9 cellular contexts compared by ENCODE assay signal in the genomic region with DNA sequence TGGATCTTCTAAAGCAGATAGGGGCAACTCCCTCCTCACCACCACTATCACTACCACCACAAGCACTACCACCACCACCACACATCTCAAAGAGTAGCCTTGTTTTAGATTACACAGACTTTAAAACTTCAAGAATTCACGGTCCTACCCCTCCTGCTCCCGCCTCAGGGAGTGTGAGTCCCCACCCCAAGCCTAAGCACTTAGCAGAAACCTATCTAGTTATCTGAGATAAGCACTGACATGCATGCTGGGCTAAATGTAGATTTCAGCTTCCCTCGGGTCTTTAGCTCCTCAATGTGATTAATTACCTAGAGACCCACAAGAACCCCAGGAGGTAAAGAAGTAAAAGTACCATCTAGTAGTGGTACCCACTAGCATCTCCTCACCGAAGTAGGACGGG. TPM values are rescaled to one million over a fixed set of nuclear protein-coding genes. Genes with fewer than 3 reads are reported as not detected.
DNase-seq lines count a peak whose midpoint lies in the region; ATAC-seq and TF ChIP-seq lines count a peak whose summit lies in the region.
"Had no signal": no experiment of that assay in that cellular context is flagged by ENCODE, and none has a peak within 500 bp of the region (broad histone marks: within the 10 kb centered on the region; RNA-seq: fewer than 3 reads in every experiment).

No MANE protein-coding gene starts in this region.

- peak overlapping the region; percentile 76 for H3K4me3 ChIP-seq in CD8-positive, alpha-beta T cell (ENCODE audit: low read depth, low read length)
- H3K4me3 ChIP-seq in Panc1 (ENCODE audit: low read depth in 2 of 2, low read length in 2 of 2) = peak overlapping the region; percentile 65 to 91
- peak overlapping the region; percentile 68 for H3K4me3 ChIP-seq in fibroblast of pulmonary artery (replicated peaks; ENCODE audit: low read depth, low read length)
- peak overlapping the region; percentile 80 for H3K4me3 ChIP-seq in trophoblast cell (ENCODE audit: low read depth, low read length)

- no peaks in the 10 kb centered on the region for H3K27me3 Mint-ChIP-seq in CD8-positive, alpha-beta T cell (ENCODE audit: low read depth)

- H3K79me2 ChIP-seq in trophoblast cell (ENCODE audit: control insufficient read depth, insufficient read depth, low read length, poor library complexity) = peaks cover 12% of the 10 kb centered on the region

- no peaks in the 10 kb centered on the region for H3K36me3 ChIP-seq in CD8-positive, alpha-beta T cell (ENCODE audit: insufficient read depth, low read length)
- no peaks in the 10 kb centered on the region for H3K36me3 ChIP-seq in Panc1 (ENCODE audit: control insufficient read depth, insufficient read depth, low read length)
- H3K36me3 ChIP-seq in trophoblast cell (ENCODE audit: control insufficient read depth in 1 of 2, insufficient read depth in 2 of 2, low read length in 2 of 2) = no peaks in the 10 kb centered on the region

- peak overlapping the region; percentile 86 for H3K27ac Mint-ChIP-seq in CD8-positive, alpha-beta T cell

- intact Hi-C loops in CD8-positive, alpha-beta T cell (cut with DNase I, micrococcal nuclease) = loop anchor here (2.0 to 5.0 kb wide), 3 partner anchors 163 to 1163 kb away; a partner anchor contains a TSS
- intact Hi-C loops in Panc1 (cut with micrococcal nuclease; ENCODE audit: unreplicated experiment) = no loop called here

- no peaks in the 10 kb centered on the region for H3K9me3 Mint-ChIP-seq in CD8-positive, alpha-beta T cell

- CTCF ChIA-PET in CD8-positive, alpha-beta T cell (lab: Charles Lee) = no interaction called here
- CTCF ChIA-PET in Panc1 (lab: Charles Lee) = interaction anchor here (0.6 kb wide), 1 partner anchor 18 kb away, joined by 3 read pairs; no protein-coding TSS in a partner anchor

- peaks cover 15% of the 10 kb centered on the region for H3K79me1 ChIP-seq in trophoblast cell (ENCODE audit: low read length)

- H3K4me1 Mint-ChIP-seq in CD8-positive, alpha-beta T cell (ENCODE audit: low read depth) = peaks cover 15% of the 10 kb centered on the region

- peak overlapping the region; percentile 17 for H2AFZ ChIP-seq in trophoblast cell (ENCODE audit: insufficient read depth, low read length, poor library complexity)

- peaks cover 5% of the 10 kb centered on the region for H3K4me1 ChIP-seq in CD8-positive, alpha-beta T cell (ENCODE audit: insufficient read depth, low read length)
- H3K4me1 ChIP-seq in Panc1 (ENCODE audit: control insufficient read depth, insufficient read depth, low read length) = 0 out of 2 replicates have a peak, but pooled peaks cover 2% of the 10 kb centered on the region
- peaks cover 4 to 6% of the 10 kb centered on the region in 2 experiments for H3K4me1 ChIP-seq in trophoblast cell (ENCODE audit: control insufficient read depth in 1 of 2, insufficient read depth in 2 of 2, low read length in 2 of 2)

- no peak for TF ChIP-seq CTCF in CD8-positive, alpha-beta T cell (IDR thresholded peaks at IDR 0.05)
- TF ChIP-seq CTCF in Panc1 (IDR thresholded peaks at IDR 0.05) (no peak), fibroblast of pulmonary artery (IDR thresholded peaks at IDR 0.05; ENCODE audit: low read length, missing control alignments) (no peak)

- DNase-seq in CD8-positive, alpha-beta T cell = no peak
- DNase-seq in Panc1 (ENCODE audit: low read depth, low spot score) (no peak), fibroblast of pulmonary artery (ENCODE audit: low read depth) (no peak), trophoblast cell (peak; percentile 38 to 66), dedifferentiated amniotic fluid mesenchymal stem cell (ENCODE audit: extremely low spot score) (no peak), NCI-H748 treated with DMSO at 0.1 percent for 48 hours (lab: John Stamatoyannopoulos, UW) (no peak)
- DNase-seq in stimulated activated CD4-positive, alpha-beta T cell treated with anti-CD3 and anti-CD28 coated beads, Interleukin-2, amount 100 ng/mL, for 48 hours = no peak

- BruUV-seq in Panc1 (replicated peaks; lab: Mats Ljungman, UMichigan) = no TSS peak

- peak overlapping the region; percentile 92 for H3K4ac ChIP-seq in trophoblast cell (ENCODE audit: low read depth, low read length)

- peak overlapping the region; percentile 61 for H3K9ac ChIP-seq in trophoblast cell (ENCODE audit: low read length)

- H2BK120ac ChIP-seq in trophoblast cell (ENCODE audit: insufficient read depth, low read length, poor library complexity) = peak overlapping the region; percentile 80

- H3K36me3 Mint-ChIP-seq in CD8-positive, alpha-beta T cell = peaks cover 5% of the 10 kb centered on the region

- H3K23ac ChIP-seq in trophoblast cell (ENCODE audit: low read length) = no peak overlapping the region

- H3K18ac ChIP-seq in trophoblast cell (ENCODE audit: low read length) = no peak overlapping the region

- peak overlapping the region; percentile 76 for H4K8ac ChIP-seq in trophoblast cell (ENCODE audit: low read depth, low read length)

- POLR2A ChIA-PET in CD8-positive, alpha-beta T cell (lab: Charles Lee) = no interaction called here
- POLR2A ChIA-PET in Panc1 (lab: Charles Lee) = no interaction called here

- H2BK5ac ChIP-seq in trophoblast cell (ENCODE audit: low read depth, low read length, poor library complexity) = peak overlapping the region; percentile 86

- no peak for ATAC-seq in CD8-positive, alpha-beta T cell
- ATAC-seq in Panc1 (no peak), HG03108 (IDR thresholded peaks at IDR 0.05; ENCODE audit: unreplicated experiment) (no peak)

- H3K27me3 ChIP-seq in CD8-positive, alpha-beta T cell (ENCODE audit: insufficient read depth, low read length) = no peaks in the 10 kb centered on the region
- H3K27me3 ChIP-seq in Panc1 (ENCODE audit: control insufficient read depth, insufficient read depth, low read length) = no peaks in the 10 kb centered on the region
- no peaks in the 10 kb centered on the region for H3K27me3 ChIP-seq in trophoblast cell (ENCODE audit: insufficient read depth, low read length)

- peak overlapping the region; percentile 89 for H3K14ac ChIP-seq in trophoblast cell (ENCODE audit: low read length)

- H3K4me3 Mint-ChIP-seq in CD8-positive, alpha-beta T cell = peak overlapping the region; percentile 87

- no peak overlapping the region for H3K27ac ChIP-seq in CD8-positive, alpha-beta T cell (ENCODE audit: low read depth, low read length)
- H3K27ac ChIP-seq in Panc1 (ENCODE audit: low read length) = no peak overlapping the region
- peak overlapping the region; percentile 77 for H3K27ac ChIP-seq in trophoblast cell (ENCODE audit: low read depth, low read length)

- no peak overlapping the region for H4K12ac ChIP-seq in trophoblast cell (ENCODE audit: low read depth, low read length)

- WGBS in trophoblast cell (ENCODE audit: extremely low coverage, insufficient coverage, insufficient read length) = no CpG with 5 or more reads among the region's 5 CpGs

- H4K91ac ChIP-seq in trophoblast cell (ENCODE audit: low read depth, low read length) = peak overlapping the region; percentile 87

- in situ Hi-C loops in Panc1 (cut with HindIII; ENCODE audit: low pct_unique_long_range_greater_than_20kb, low sequenced_read_pairs) = no loop called here

- H2AK5ac ChIP-seq in trophoblast cell (ENCODE audit: low read length) = no peak overlapping the region

- peak overlapping the region; percentile 79 for H3K4me2 ChIP-seq in trophoblast cell (ENCODE audit: low read length)

- no peak overlapping the region for H2BK12ac ChIP-seq in trophoblast cell (ENCODE audit: low read length)

- H3K9me3 ChIP-seq in CD8-positive, alpha-beta T cell (ENCODE audit: low read length) = no peaks in the 10 kb centered on the region
- H3K9me3 ChIP-seq in Panc1 (ENCODE audit: control insufficient read depth, insufficient read depth, low read depth, low read length) (no peaks in the 10 kb centered on the region), trophoblast cell (ENCODE audit: insufficient read depth, low read depth, low read length) (no peaks in the 10 kb centered on the region)

RNA-seq across cellular contexts. Expression of a gene that starts 0.8 kb away (rescaled TPM):
- 1 to 10 TPM in 1 of 2 experiments, under 1 TPM in 1; 0.61 to 1.3 TPM for total RNA-seq in CD8-positive, alpha-beta T cell
- total RNA-seq in Panc1 (2021; ENCODE audit: unreplicated experiment) = 4.0 TPM
- polyA plus RNA-seq in Panc1 (2012; ENCODE audit: insufficient read length) = 3.9 TPM
- 106 and 109 TPM in 2 replicates for polyA plus RNA-seq in trophoblast cell (2013)
- polyA plus RNA-seq: K562 had no signal

Comparison
In these comparisons a context has a peak if more than half of its experiments do, and no peak if none do; other contexts are left out.
1. DNase-seq: peak in trophoblast cell (2 of 2); none in CD8-positive, alpha-beta T cell (0 of 7), Panc1 (single experiment), fibroblast of pulmonary artery (single experiment), dedifferentiated amniotic fluid mesenchymal stem cell (single experiment), NCI-H748 treated with DMSO at 0.1 percent for 48 hours (single experiment) and stimulated activated CD4-positive, alpha-beta T cell treated with anti-CD3 and anti-CD28 coated beads, Interleukin-2, amount 100 ng/mL, for 48 hours (0 of 2).
2. Peak in every context shown above with its lines, with median percentiles within 50 percentile points of each other: H3K4me3 ChIP-seq.